ENCODE assay signal across 27 cellular contexts in genomic region chr10:130721971-130722370, GRCh38.
"Had no signal": no experiment of that assay in that cellular context is flagged by ENCODE, and none has a peak within 500 bp of the region (broad histone marks: within the 10 kb centered on the region; RNA-seq: fewer than 3 reads in every experiment).

No MANE protein-coding gene starts in this region.

- H3K4me3 ChIP-seq: esophagus muscularis mucosa, heart right ventricle, left lung, lung, mucosa of descending colon, right lobe of liver, testis, transverse colon had no signal

- H3K27ac ChIP-seq: brain microvascular endothelial cell, esophagus muscularis mucosa, foreskin keratinocyte, heart right ventricle, left lung, right lobe of liver, testis, transverse colon had no signal

- H3K27me3 ChIP-seq: brain microvascular endothelial cell, foreskin keratinocyte, right lobe of liver, testis, transverse colon had no signal

- DNase-seq: activated CD4-positive, alpha-beta memory T cell treated with anti-CD3 and anti-CD28 coated beads, Interleukin-2, amount 10 ng/mL, durations not matched to agents 7 days and 5 days; activated CD4-positive, alpha-beta T cell treated with anti-CD3 and anti-CD28 coated beads for 1 hour; activated CD4-positive, alpha-beta T cell treated with anti-CD3 and anti-CD28 coated beads, Interleukin-2, amount 10 ng/mL, durations not matched to agents 7 days and 5 days; activated gamma-delta T cell treated with Interleukin-2 at 50 U/mL for 16 hours; activated naive CD4-positive, alpha-beta T cell treated with anti-CD3 and anti-CD28 coated beads, Interleukin-2, amount 50 U/mL, for 16 hours; activated T-cell treated with anti-CD3 and anti-CD28 coated beads, Interleukin-2, amount 50 U/mL, for 4 hours; amniotic stem cell; brain microvascular endothelial cell; dermis blood vessel endothelial cell; effector CD4-positive, alpha-beta T cell; foreskin keratinocyte; heart right ventricle; kidney glomerular epithelial cell; left lung; mucosa of descending colon; right lobe of liver; stimulated activated CD4-positive, alpha-beta T cell treated with anti-CD3 and anti-CD28 coated beads, Interleukin-12 subunit alpha, Interleukin-12 subunit beta, amount 100 ng/mL, for 4 hours; stimulated activated CD4-positive, alpha-beta T cell treated with anti-CD3 and anti-CD28 coated beads, Interleukin-4, amount 100 ng/mL, for 1 hour; stimulated activated naive CD8-positive, alpha-beta T cell treated with anti-CD3 and anti-CD28 coated beads, Interleukin-15, Interleukin-2, amounts not matched to agents 100 U/mL and 50 U/mL, for 24 hours; T-helper 2 cell; testis; transverse colon had no signal

- ATAC-seq: activated T-cell treated with anti-CD3 and anti-CD28 coated beads, Interleukin-2, amount 50 U/mL, for 4 hours; activated T-helper 17 cell treated with anti-CD3 and anti-CD28 coated beads, Interleukin-2, amount 50 U/mL, for 72 hours; foreskin keratinocyte; heart right ventricle; left lung; mucosa of descending colon; natural killer cell treated with Interleukin-12 subunit alpha and Interleukin-12 subunit beta and Interleukin-15 and Interleukin-18, amount 100 ng/mL, for 72 hours; right lobe of liver; stimulated activated naive CD8-positive, alpha-beta T cell treated with anti-CD3 and anti-CD28 coated beads, Interleukin-15, Interleukin-2, amounts not matched to agents 100 U/mL and 50 U/mL, for 24 hours; WTC11 had no signal

- H3K36me3 ChIP-seq: brain microvascular endothelial cell, esophagus muscularis mucosa, heart right ventricle, left lung, right lobe of liver, transverse colon had no signal

- H3K4me1 ChIP-seq: esophagus muscularis mucosa, foreskin keratinocyte, heart right ventricle, left lung, right lobe of liver, transverse colon had no signal
